In the genomic region with DNA sequence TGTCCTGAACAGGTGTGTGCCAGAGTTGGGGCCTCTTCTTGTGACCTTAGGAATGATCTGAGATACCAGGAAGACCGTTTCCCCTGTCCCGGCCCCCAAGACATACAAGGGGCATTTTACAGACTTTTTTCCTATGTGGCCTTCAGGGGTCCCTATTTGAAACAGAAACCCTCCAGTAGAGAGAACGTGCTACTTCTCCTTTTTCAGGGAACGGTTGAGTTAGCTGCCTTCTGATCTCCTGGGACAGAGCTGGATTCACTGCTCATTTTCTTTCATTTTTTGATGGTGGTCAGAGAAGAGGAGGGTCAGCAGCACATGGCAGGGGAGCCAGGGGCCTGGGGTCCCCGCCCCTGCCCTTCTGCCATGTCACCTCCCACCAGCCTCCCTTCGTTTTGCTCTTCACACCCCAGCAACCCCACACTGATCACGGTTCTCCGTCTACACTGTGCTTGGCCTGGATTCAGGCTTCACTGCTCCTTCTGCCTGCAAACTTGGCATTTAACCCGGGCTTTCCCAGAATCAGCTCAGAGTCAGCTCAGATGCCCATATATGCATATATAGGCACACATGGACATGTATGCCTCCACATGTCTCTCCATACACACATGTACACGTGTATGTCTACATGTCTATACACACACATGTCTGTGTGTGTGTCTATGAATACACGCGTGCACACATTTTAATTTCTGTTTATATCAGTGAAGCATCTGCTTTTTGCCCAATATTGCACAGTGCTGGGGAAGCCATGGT, we compare ENCODE assay signal across 17 cellular contexts.
DNase-seq lines count a peak whose midpoint lies in the region; ATAC-seq and TF ChIP-seq lines count a peak whose summit lies in the region.
"Had no signal": no experiment of that assay in that cellular context is flagged by ENCODE, and none has a peak within 500 bp of the region (broad histone marks: within the 10 kb centered on the region; RNA-seq: fewer than 3 reads in every experiment).

No MANE protein-coding gene starts in this region.

- H3K27ac ChIP-seq in cardiac muscle cell (peak overlapping the region; percentile 45), esophagus muscularis mucosa (replicated peaks in 1 of 4) (peak overlapping the region; percentile 58 to 86 (median 79))
- H3K27ac ChIP-seq: SK-N-MC had no signal

- TF ChIP-seq EP300 in esophagus muscularis mucosa (IDR thresholded peaks at IDR 0.05): no peak

- H3K4me3 ChIP-seq in cardiac muscle cell (no peak overlapping the region), esophagus muscularis mucosa (no peak overlapping the region)
- H3K4me3 ChIP-seq: A549, SK-N-MC, upper lobe of left lung had no signal

- H3K36me3 ChIP-seq in cardiac muscle cell (no peaks in the 10 kb centered on the region), esophagus muscularis mucosa (peaks cover 0 to 45% (median 22%) of the 10 kb centered on the region in 4 donors)

- intact Hi-C loops in Right ventricle myocardium inferior (cut with DNase I) (no loop called here), esophagus muscularis mucosa (cut with DNase I) (no loop called here)

- H3K27me3 ChIP-seq in cardiac muscle cell (no peaks in the 10 kb centered on the region), esophagus muscularis mucosa (no peaks in the 10 kb centered on the region)
- H3K27me3 ChIP-seq: upper lobe of left lung had no signal

- H3K27ac Mint-ChIP-seq in nephron: peak overlapping the region in 2 of 3 experiments; percentile 74 to 78
- H3K27ac Mint-ChIP-seq in type B pancreatic cell: peak overlapping the region; percentile 22
- H3K27ac Mint-ChIP-seq: activated CD4-positive, alpha-beta T cell treated with anti-CD3 and anti-CD28 coated beads for 36 hours; effector memory CD8-positive, alpha-beta T cell had no signal

- H3K9me3 Mint-ChIP-seq in nephron (no peaks in the 10 kb centered on the region), type B pancreatic cell (no peaks in the 10 kb centered on the region)
- H3K9me3 Mint-ChIP-seq: effector memory CD8-positive, alpha-beta T cell had no signal

- TF ChIP-seq POLR2A in esophagus muscularis mucosa (IDR thresholded peaks at IDR 0.05; ENCODE audit: low read depth): no peak

- ATAC-seq in Right ventricle myocardium inferior (no peak), HG02763 (IDR thresholded peaks at IDR 0.05; ENCODE audit: unreplicated experiment) (no peak), GM21723 (IDR thresholded peaks at IDR 0.05; ENCODE audit: unreplicated experiment) (no peak), HG03196 (IDR thresholded peaks at IDR 0.05; ENCODE audit: unreplicated experiment) (no peak)
- ATAC-seq: A549; activated CD4-positive, alpha-beta T cell treated with anti-CD3 and anti-CD28 coated beads for 36 hours; effector memory CD8-positive, alpha-beta T cell had no signal

- H3K4me1 ChIP-seq in cardiac muscle cell (ENCODE audit: low read depth) (peaks cover 37% of the 10 kb centered on the region), esophagus muscularis mucosa (peaks cover 69 to 74% (median 73%) of the 10 kb centered on the region in 4 donors)

- TF ChIP-seq CTCF in cardiac muscle cell (IDR thresholded peaks at IDR 0.05; ENCODE audit: low read depth, low read length): no peak
- no peak for TF ChIP-seq CTCF in esophagus muscularis mucosa (IDR thresholded peaks at IDR 0.05)
- TF ChIP-seq CTCF in nephron (IDR thresholded peaks at IDR 0.05; ENCODE audit: unreplicated experiment in 3 of 3): no peak
- TF ChIP-seq CTCF in type B pancreatic cell (conservative IDR thresholded peaks at IDR 0.05): no peak

- 48% methylated on average over 12 of the region's 12 CpGs for WGBS in esophagus muscularis mucosa

- H3K27me3 Mint-ChIP-seq in nephron (ENCODE audit: low read depth) (no peaks in the 10 kb centered on the region), type B pancreatic cell (no peaks in the 10 kb centered on the region)

- H3K9me3 ChIP-seq in cardiac muscle cell (ENCODE audit: low read depth) (no peaks in the 10 kb centered on the region), esophagus muscularis mucosa (no peaks in the 10 kb centered on the region)
- H3K9me3 ChIP-seq: A549, upper lobe of left lung had no signal

- H3K36me3 Mint-ChIP-seq in nephron (ENCODE audit: low read depth): peaks cover 15% of the 10 kb centered on the region
- peaks cover 22% of the 10 kb centered on the region for H3K36me3 Mint-ChIP-seq in type B pancreatic cell

- no peak for DNase-seq in cardiac muscle cell (ENCODE audit: low read depth in 1 of 2, low spot score in 1 of 2)
- no peak for DNase-seq in Right ventricle myocardium inferior (ENCODE audit: missing footprints)
- no peak for DNase-seq in esophagus muscularis mucosa (ENCODE audit: extremely low spot score)
- DNase-seq in type B pancreatic cell (ENCODE audit: extremely low spot score, unreplicated experiment): no peak
- DNase-seq: activated CD4-positive, alpha-beta T cell treated with anti-CD3 and anti-CD28 coated beads for 36 hours; effector memory CD8-positive, alpha-beta T cell; HCEC 1CT; NCI-H1930; stimulated activated naive CD4-positive, alpha-beta T cell; T-helper 9 cell; upper lobe of left lung had no signal

- peaks cover 58% of the 10 kb centered on the region for H3K4me1 Mint-ChIP-seq in nephron
- H3K4me1 Mint-ChIP-seq in type B pancreatic cell (ENCODE audit: unreplicated experiment): peaks cover 29% of the 10 kb centered on the region
- H3K4me1 Mint-ChIP-seq: activated CD4-positive, alpha-beta T cell treated with anti-CD3 and anti-CD28 coated beads for 36 hours had no signal

- H3K4me3 Mint-ChIP-seq in nephron (peak overlapping the region in 1 of 3 experiments; percentile 31), type B pancreatic cell (peak overlapping the region; percentile 15)
- H3K4me3 Mint-ChIP-seq: activated CD4-positive, alpha-beta T cell treated with anti-CD3 and anti-CD28 coated beads for 36 hours; effector memory CD8-positive, alpha-beta T cell had no signal
